13 cellular contexts compared by ENCODE assay signal in genomic region chr20:50229156-50229605, GRCh38.
"Had no signal": no experiment of that assay in that cellular context is flagged by ENCODE, and none has a peak within 500 bp of the region (broad histone marks: within the 10 kb centered on the region; RNA-seq: fewer than 3 reads in every experiment).

No MANE protein-coding gene starts in this region.

- DNase-seq: activated CD4-positive, alpha-beta T cell treated with anti-CD3 and anti-CD28 coated beads, Interleukin-2, amount 50 U/mL, for 1 hour; activated CD4-positive, CD25-positive, alpha-beta regulatory T cell; activated effector memory CD4-positive, alpha-beta T cell treated with Interleukin-2 at 50 U/mL for 16 hours; activated T-cell treated with anti-CD3 and anti-CD28 coated beads, Interleukin-2, amount 50 U/mL, for 24 hours; anterior cingulate cortex; foreskin keratinocyte; mesendoderm; small intestine; T-helper 1 cell had no signal

- H3K27ac Mint-ChIP-seq: activated naive CD8-positive, alpha-beta T cell; activated T-cell treated with anti-CD3 and anti-CD28 coated beads, Interleukin-2, amount 50 U/mL, for 24 hours had no signal

- H3K27me3 Mint-ChIP-seq: activated naive CD8-positive, alpha-beta T cell; activated T-cell treated with anti-CD3 and anti-CD28 coated beads, Interleukin-2, amount 50 U/mL, for 24 hours had no signal

- H3K4me3 ChIP-seq: right atrium auricular region, tibial nerve had no signal

- H3K4me3 Mint-ChIP-seq: activated naive CD8-positive, alpha-beta T cell; activated T-cell treated with anti-CD3 and anti-CD28 coated beads, Interleukin-2, amount 50 U/mL, for 24 hours had no signal

- H3K9me3 Mint-ChIP-seq: activated T-cell treated with anti-CD3 and anti-CD28 coated beads, Interleukin-2, amount 50 U/mL, for 24 hours had no signal

- H3K4me1 ChIP-seq: foreskin keratinocyte had no signal

- ATAC-seq: foreskin keratinocyte, left lobe of liver had no signal

- H3K36me3 ChIP-seq: right atrium auricular region, tibial nerve had no signal

- H3K27me3 ChIP-seq: foreskin keratinocyte, right atrium auricular region, tibial nerve had no signal

- H3K36me3 Mint-ChIP-seq: activated naive CD8-positive, alpha-beta T cell had no signal

- H3K27ac ChIP-seq: foreskin keratinocyte, right atrium auricular region had no signal

- H3K9me3 ChIP-seq: right atrium auricular region had no signal
